25 cellular contexts compared by ENCODE assay signal in genomic region chr6:49909508-49910047, GRCh38. TPM values are rescaled to one million over a fixed set of nuclear protein-coding genes. Genes with fewer than 3 reads are reported as not detected.
"Had no signal": no experiment of that assay in that cellular context is flagged by ENCODE, and none has a peak within 500 bp of the region (broad histone marks: within the 10 kb centered on the region; RNA-seq: fewer than 3 reads in every experiment).

No MANE protein-coding gene starts in this region.

- H3K27ac ChIP-seq: coronary artery, esophagus muscularis mucosa, left lung, neutrophil, parathyroid adenoma, tibial artery, vagina had no signal

- H3K36me3 ChIP-seq: esophagus muscularis mucosa, left lung, neutrophil, tibial artery, vagina had no signal

- H3K27ac Mint-ChIP-seq: activated naive CD8-positive, alpha-beta T cell treated with anti-CD3 and anti-CD28 coated beads, Interleukin-2, amount 10 ng/mL, durations not matched to agents 7 days and 5 days; activated T-helper 1 cell treated with anti-CD3 and anti-CD28 coated beads, Interleukin-12 subunit alpha, Interleukin-12 subunit beta, Interleukin-2, Interleukin-4 antibody, amounts not matched to agents 30 ng/mL and 10 ng/mL and 1 ng/mL, durations not matched to agents 14 hours and 24 hours and 36 hours; memory B cell; naive thymus-derived CD8-positive, alpha-beta T cell had no signal

- H3K27me3 ChIP-seq: esophagus muscularis mucosa, left lung, neutrophil, tibial artery, vagina had no signal

- H3K9me3 Mint-ChIP-seq: activated naive CD8-positive, alpha-beta T cell treated with anti-CD3 and anti-CD28 coated beads, Interleukin-2, amount 10 ng/mL, durations not matched to agents 7 days and 5 days; activated T-helper 1 cell treated with anti-CD3 and anti-CD28 coated beads, Interleukin-12 subunit alpha, Interleukin-12 subunit beta, Interleukin-2, Interleukin-4 antibody, amounts not matched to agents 30 ng/mL and 10 ng/mL and 1 ng/mL, durations not matched to agents 14 hours and 24 hours and 36 hours had no signal

- DNase-seq: activated naive CD8-positive, alpha-beta T cell treated with anti-CD3 and anti-CD28 coated beads, Interleukin-2, amount 10 ng/mL, durations not matched to agents 7 days and 5 days; effector CD4-positive, alpha-beta T cell; hippocampal formation; left lung; naive thymus-derived CD8-positive, alpha-beta T cell; stimulated activated CD4-positive, alpha-beta T cell treated with anti-CD3 and anti-CD28 coated beads, Interleukin-15, amount 100 ng/mL, for 24 hours; stimulated activated CD4-positive, alpha-beta T cell treated with anti-CD3 and anti-CD28 coated beads, Interleukin-4, amount 100 ng/mL, for 1 hour; stimulated activated naive CD4-positive, alpha-beta T cell; tibial artery had no signal

- H3K79me2 ChIP-seq: parathyroid adenoma had no signal

- H3K27me3 Mint-ChIP-seq: activated naive CD8-positive, alpha-beta T cell treated with anti-CD3 and anti-CD28 coated beads, Interleukin-2, amount 10 ng/mL, durations not matched to agents 7 days and 5 days; brain; central memory CD8-positive, alpha-beta T cell; memory B cell; naive thymus-derived CD8-positive, alpha-beta T cell had no signal

- H3K9me3 ChIP-seq: esophagus muscularis mucosa, left lung, neutrophil, tibial artery, vagina had no signal

- H2AFZ ChIP-seq: parathyroid adenoma had no signal

- H3K4me3 ChIP-seq: coronary artery, esophagus muscularis mucosa, left lung, tibial artery, vagina had no signal

- ATAC-seq: activated CD4-positive, CD25-positive, alpha-beta regulatory T cell treated with anti-CD3 and anti-CD28 coated beads, Interleukin-2, amount 50 U/mL, for 24 hours; left lung; naive thymus-derived CD8-positive, alpha-beta T cell had no signal

- H3K4me1 ChIP-seq: left lung, parathyroid adenoma, tibial artery, vagina had no signal

- H3K36me3 Mint-ChIP-seq: activated naive CD8-positive, alpha-beta T cell treated with anti-CD3 and anti-CD28 coated beads, Interleukin-2, amount 10 ng/mL, durations not matched to agents 7 days and 5 days; brain; memory B cell; naive thymus-derived CD8-positive, alpha-beta T cell had no signal

- H3K4me3 Mint-ChIP-seq: activated naive CD8-positive, alpha-beta T cell treated with anti-CD3 and anti-CD28 coated beads, Interleukin-2, amount 10 ng/mL, durations not matched to agents 7 days and 5 days; activated T-helper 1 cell treated with anti-CD3 and anti-CD28 coated beads, Interleukin-12 subunit alpha, Interleukin-12 subunit beta, Interleukin-2, Interleukin-4 antibody, amounts not matched to agents 30 ng/mL and 10 ng/mL and 1 ng/mL, durations not matched to agents 14 hours and 24 hours and 36 hours; central memory CD8-positive, alpha-beta T cell; memory B cell; naive thymus-derived CD8-positive, alpha-beta T cell had no signal

- H3K4me1 Mint-ChIP-seq: activated naive CD8-positive, alpha-beta T cell treated with anti-CD3 and anti-CD28 coated beads, Interleukin-2, amount 10 ng/mL, durations not matched to agents 7 days and 5 days; central memory CD8-positive, alpha-beta T cell; memory B cell; naive thymus-derived CD8-positive, alpha-beta T cell had no signal

- H3K9ac ChIP-seq: parathyroid adenoma had no signal

RNA-seq across cellular contexts. Expression of gene CRISP1, which starts 43.2 kb away (rescaled TPM):
- total RNA-seq: activated CD8-positive, alpha-beta memory T cell treated with anti-CD3 and anti-CD28 coated beads for 36 hours; activated naive CD8-positive, alpha-beta T cell treated with anti-CD3 and anti-CD28 coated beads, Interleukin-2, amount 10 ng/mL, durations not matched to agents 7 days and 5 days; activated T-helper 1 cell treated with anti-CD3 and anti-CD28 coated beads, Interleukin-12 subunit alpha, Interleukin-12 subunit beta, Interleukin-2, Interleukin-4 antibody, amounts not matched to agents 30 ng/mL and 10 ng/mL and 1 ng/mL, durations not matched to agents 14 hours and 24 hours and 36 hours; esophagus muscularis mucosa; left lung; mucosa of gallbladder; naive thymus-derived CD8-positive, alpha-beta T cell; renal cortical epithelial cell; skeletal muscle tissue; subcutaneous adipose tissue; vagina had no signal
- polyA plus RNA-seq: keratinocyte; naive thymus-derived CD8-positive, alpha-beta T cell had no signal

RNA-seq across cellular contexts. Expression of gene DEFB114, which starts 54.4 kb away (rescaled TPM):
- total RNA-seq: activated CD8-positive, alpha-beta memory T cell treated with anti-CD3 and anti-CD28 coated beads for 36 hours; activated naive CD8-positive, alpha-beta T cell treated with anti-CD3 and anti-CD28 coated beads, Interleukin-2, amount 10 ng/mL, durations not matched to agents 7 days and 5 days; activated T-helper 1 cell treated with anti-CD3 and anti-CD28 coated beads, Interleukin-12 subunit alpha, Interleukin-12 subunit beta, Interleukin-2, Interleukin-4 antibody, amounts not matched to agents 30 ng/mL and 10 ng/mL and 1 ng/mL, durations not matched to agents 14 hours and 24 hours and 36 hours; esophagus muscularis mucosa; left lung; mucosa of gallbladder; naive thymus-derived CD8-positive, alpha-beta T cell; renal cortical epithelial cell; skeletal muscle tissue; subcutaneous adipose tissue; vagina had no signal
- polyA plus RNA-seq: keratinocyte; naive thymus-derived CD8-positive, alpha-beta T cell had no signal

RNA-seq across cellular contexts. Expression of gene DEFB113, which starts 59.8 kb away (rescaled TPM):
- total RNA-seq: activated CD8-positive, alpha-beta memory T cell treated with anti-CD3 and anti-CD28 coated beads for 36 hours; activated naive CD8-positive, alpha-beta T cell treated with anti-CD3 and anti-CD28 coated beads, Interleukin-2, amount 10 ng/mL, durations not matched to agents 7 days and 5 days; activated T-helper 1 cell treated with anti-CD3 and anti-CD28 coated beads, Interleukin-12 subunit alpha, Interleukin-12 subunit beta, Interleukin-2, Interleukin-4 antibody, amounts not matched to agents 30 ng/mL and 10 ng/mL and 1 ng/mL, durations not matched to agents 14 hours and 24 hours and 36 hours; esophagus muscularis mucosa; left lung; mucosa of gallbladder; naive thymus-derived CD8-positive, alpha-beta T cell; renal cortical epithelial cell; skeletal muscle tissue; subcutaneous adipose tissue; vagina had no signal
- polyA plus RNA-seq: keratinocyte; naive thymus-derived CD8-positive, alpha-beta T cell had no signal
